36 cellular contexts compared by ENCODE assay signal in genomic region chrX:137028699-137029098, GRCh38. TPM values are rescaled to one million over a fixed set of nuclear protein-coding genes. Genes with fewer than 3 reads are reported as not detected.
"Had no signal": no experiment of that assay in that cellular context is flagged by ENCODE, and none has a peak within 500 bp of the region (broad histone marks: within the 10 kb centered on the region; RNA-seq: fewer than 3 reads in every experiment).

No MANE protein-coding gene starts in this region.

- H3K9ac ChIP-seq: parathyroid adenoma had no signal

- H3K27me3 ChIP-seq: testis had no signal

- H3K27ac Mint-ChIP-seq: naive thymus-derived CD4-positive, alpha-beta T cell; natural killer cell; nephron; progenitor cell of endocrine pancreas; stimulated activated memory B cell treated with anti-CD40 and anti-IgM and Interleukin-4, amounts not matched to agents 10 μg/mL and 1 μg/mL and 100 μg/mL, for 72 hours; stimulated activated naive CD8-positive, alpha-beta T cell treated with anti-CD3 and anti-CD28 coated beads, Interleukin-15, amount 100 ng/mL, for 72 hours; type B pancreatic cell had no signal

- H3K4me3 ChIP-seq: psoas muscle, skin epidermis, smooth muscle cell, spleen, suprapubic skin, testis, tibial artery, transverse colon, upper lobe of right lung, uterus had no signal

- H3K36me3 Mint-ChIP-seq: natural killer cell; stimulated activated memory B cell treated with anti-CD40 and anti-IgM and Interleukin-4, amounts not matched to agents 10 μg/mL and 1 μg/mL and 100 μg/mL, for 72 hours; type B pancreatic cell had no signal

- H3K4me3 Mint-ChIP-seq: naive thymus-derived CD4-positive, alpha-beta T cell; natural killer cell; nephron; neural crest cell; stimulated activated memory B cell treated with anti-CD40 and anti-IgM and Interleukin-4, amounts not matched to agents 10 μg/mL and 1 μg/mL and 100 μg/mL, for 72 hours; stimulated activated naive CD8-positive, alpha-beta T cell treated with anti-CD3 and anti-CD28 coated beads, Interleukin-15, amount 100 ng/mL, for 72 hours; type B pancreatic cell had no signal

- DNase-seq: naive thymus-derived CD4-positive, alpha-beta T cell; natural killer cell; nucleus accumbens; posterior cingulate gyrus; psoas muscle; right cardiac atrium; spleen; stimulated activated CD4-positive, alpha-beta T cell treated with anti-CD3 and anti-CD28 coated beads, Interleukin-12 subunit alpha, Interleukin-12 subunit beta, amount 100 ng/mL, for 4 hours; stimulated activated CD4-positive, alpha-beta T cell treated with anti-CD3 and anti-CD28 coated beads, Interleukin-1b, Interleukin-23, amount 100 ng/mL, for 48 hours; stimulated activated CD4-positive, alpha-beta T cell treated with anti-CD3 and anti-CD28 coated beads, Interleukin-4, amount 100 ng/mL, for 1 hour; stimulated activated CD4-positive, alpha-beta T cell treated with anti-CD3 and anti-CD28 coated beads, Interleukin-4, amount 100 ng/mL, for 4 hours; stimulated activated CD8-positive, alpha-beta memory T cell treated with anti-CD3 and anti-CD28 coated beads, Interleukin-4, amount 100 ng/mL, for 48 hours; stimulated activated naive CD4-positive, alpha-beta T cell; stimulated activated naive CD8-positive, alpha-beta T cell treated with anti-CD3 and anti-CD28 coated beads, Interleukin-15, amount 100 ng/mL, for 72 hours; stimulated activated naive CD8-positive, alpha-beta T cell treated with anti-CD3 and anti-CD28 coated beads, Interleukin-15, Interleukin-2, amounts not matched to agents 100 U/mL and 50 U/mL, for 24 hours; substantia nigra; testis; tibial artery; transverse colon; upper lobe of right lung; uterus had no signal

- H3K27ac ChIP-seq: neutrophil, parathyroid adenoma, psoas muscle, skin epidermis, spleen, suprapubic skin, testis, tibial artery, transverse colon, upper lobe of right lung, uterus had no signal

- H3K27me3 Mint-ChIP-seq: stimulated activated memory B cell treated with anti-CD40 and anti-IgM and Interleukin-4, amounts not matched to agents 10 μg/mL and 1 μg/mL and 100 μg/mL, for 72 hours had no signal

- H2AFZ ChIP-seq: parathyroid adenoma had no signal

- ATAC-seq: naive thymus-derived CD4-positive, alpha-beta T cell; natural killer cell; psoas muscle; right cardiac atrium; sciatic nerve; stimulated activated memory B cell treated with anti-CD40 and anti-IgM and Interleukin-4, amounts not matched to agents 10 μg/mL and 1 μg/mL and 100 μg/mL, for 72 hours; stimulated activated naive CD8-positive, alpha-beta T cell treated with anti-CD3 and anti-CD28 coated beads, Interleukin-15, amount 100 ng/mL, for 72 hours; stimulated activated naive CD8-positive, alpha-beta T cell treated with anti-CD3 and anti-CD28 coated beads, Interleukin-15, Interleukin-2, amounts not matched to agents 100 U/mL and 50 U/mL, for 24 hours; upper lobe of right lung had no signal

- H3K79me2 ChIP-seq: parathyroid adenoma had no signal

- H3K9me3 ChIP-seq: neutrophil, psoas muscle, spleen, suprapubic skin, testis, tibial artery, transverse colon, upper lobe of right lung, uterus had no signal

- H3K4me1 Mint-ChIP-seq: natural killer cell, nephron had no signal

- H3K9me3 Mint-ChIP-seq: naive thymus-derived CD4-positive, alpha-beta T cell; natural killer cell; stimulated activated memory B cell treated with anti-CD40 and anti-IgM and Interleukin-4, amounts not matched to agents 10 μg/mL and 1 μg/mL and 100 μg/mL, for 72 hours; stimulated activated naive CD8-positive, alpha-beta T cell treated with anti-CD3 and anti-CD28 coated beads, Interleukin-15, amount 100 ng/mL, for 72 hours; type B pancreatic cell had no signal

- H3K4me2 ChIP-seq: smooth muscle cell had no signal

- H3K36me3 ChIP-seq: neutrophil, spleen, suprapubic skin, tibial artery, transverse colon, upper lobe of right lung, uterus had no signal

- H3K4me1 ChIP-seq: parathyroid adenoma, testis, upper lobe of right lung had no signal

RNA-seq across cellular contexts. Expression of gene GPR101, which starts 5.1 kb away (rescaled TPM):
- total RNA-seq: naive thymus-derived CD4-positive, alpha-beta T cell; neural crest cell; omental fat pad; osteocyte; progenitor cell of endocrine pancreas; psoas muscle; renal cortical epithelial cell; right cardiac atrium; sciatic nerve; smooth muscle cell; spleen; suprapubic skin; testis; transverse colon; upper lobe of right lung; urinary bladder; uterus had no signal
- polyA plus RNA-seq: naive thymus-derived CD4-positive, alpha-beta T cell; psoas muscle; right cardiac atrium; smooth muscle cell; spleen; urinary bladder had no signal
